24 cellular contexts compared by ENCODE assay signal in the genomic region with DNA sequence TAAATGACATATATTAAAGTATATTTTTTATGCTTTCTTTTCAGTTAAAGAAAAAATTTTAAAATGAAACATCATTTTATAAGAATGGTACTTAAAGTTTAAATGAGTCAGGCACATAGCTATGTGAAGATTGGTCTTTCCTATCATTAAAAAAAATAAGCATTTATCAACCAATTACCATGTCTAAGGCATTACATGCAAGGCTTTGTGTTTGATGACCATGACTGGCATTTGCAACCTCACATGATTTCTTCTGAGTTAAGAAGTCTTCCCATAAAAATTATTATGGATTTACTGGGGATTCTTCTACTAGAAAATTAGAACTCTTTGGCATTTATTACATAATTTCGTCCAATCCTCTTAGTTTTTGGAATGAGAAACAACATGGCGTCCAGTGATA.
"Had no signal": no experiment of that assay in that cellular context is flagged by ENCODE, and none has a peak within 500 bp of the region (broad histone marks: within the 10 kb centered on the region; RNA-seq: fewer than 3 reads in every experiment).

No MANE protein-coding gene starts in this region.

- H3K4me3 ChIP-seq: colonic mucosa, dorsolateral prefrontal cortex, esophagus muscularis mucosa, gastroesophageal sphincter, heart right ventricle, lower lobe of right lung, thoracic aorta, vagina had no signal

- H3K36me3 Mint-ChIP-seq: activated naive CD8-positive, alpha-beta T cell; naive B cell; type B pancreatic cell; WTC11 had no signal

- H3K27ac ChIP-seq: colonic mucosa, dorsolateral prefrontal cortex, esophagus muscularis mucosa, gastroesophageal sphincter, heart right ventricle, lower lobe of right lung, thoracic aorta, vagina had no signal

- H3K4me1 Mint-ChIP-seq: naive B cell had no signal

- H3K27me3 Mint-ChIP-seq: activated naive CD8-positive, alpha-beta T cell; effector memory CD8-positive, alpha-beta T cell; naive B cell; type B pancreatic cell had no signal

- FAIRE-seq: bronchial epithelial cell had no signal

- H3K4me1 ChIP-seq: colonic mucosa, gastroesophageal sphincter, heart right ventricle, lower lobe of right lung, vagina had no signal

- H3K4me3 Mint-ChIP-seq: activated naive CD8-positive, alpha-beta T cell; activated T-cell treated with anti-CD3 and anti-CD28 coated beads, Interleukin-2, amount 50 U/mL, for 4 hours; effector memory CD8-positive, alpha-beta T cell; naive B cell; type B pancreatic cell; WTC11 had no signal

- ATAC-seq: activated T-cell treated with anti-CD3 and anti-CD28 coated beads, Interleukin-2, amount 50 U/mL, for 4 hours; effector memory CD8-positive, alpha-beta T cell; gastroesophageal sphincter; heart right ventricle; lower lobe of right lung; sciatic nerve had no signal

- H3K9me3 ChIP-seq: colonic mucosa, esophagus muscularis mucosa, gastroesophageal sphincter, heart right ventricle, lower lobe of right lung, thoracic aorta, vagina had no signal

- H3K27me3 ChIP-seq: colonic mucosa, dorsolateral prefrontal cortex, esophagus muscularis mucosa, gastroesophageal sphincter, heart right ventricle, vagina had no signal

- DNase-seq: activated CD8-positive, alpha-beta memory T cell treated with anti-CD3 and anti-CD28 coated beads for 24 hours; activated CD8-positive, alpha-beta memory T cell treated with anti-CD3 and anti-CD28 coated beads, Interleukin-2, amount 50 U/mL, for 48 hours; activated naive CD4-positive, alpha-beta T cell; activated T-cell treated with anti-CD3 and anti-CD28 coated beads, Interleukin-2, amount 50 U/mL, for 4 hours; colonic mucosa; dorsolateral prefrontal cortex; effector memory CD8-positive, alpha-beta T cell; heart right ventricle; kidney; lower lobe of right lung; naive B cell; nucleus accumbens; stimulated activated CD4-positive, alpha-beta T cell treated with anti-CD3 and anti-CD28 coated beads, Interleukin-4, amount 100 ng/mL, for 24 hours; stimulated activated naive CD4-positive, alpha-beta T cell treated with Interleukin-2 at 50 U/mL for 16 hours had no signal

- H3K27ac Mint-ChIP-seq: activated naive CD8-positive, alpha-beta T cell; activated T-helper 2 cell treated with anti-CD3 and anti-CD28 coated beads, Interferon-gamma antibody, Interleukin-2, Interleukin-4, amounts not matched to agents 10 μg/mL and 5 μg/mL and 100 μg/mL, durations not matched to agents 14 hours and 24 hours and 36 hours; effector memory CD8-positive, alpha-beta T cell; naive B cell; type B pancreatic cell; WTC11 had no signal

- H3K9me3 Mint-ChIP-seq: activated T-helper 2 cell treated with anti-CD3 and anti-CD28 coated beads, Interferon-gamma antibody, Interleukin-2, Interleukin-4, amounts not matched to agents 10 μg/mL and 5 μg/mL and 100 μg/mL, durations not matched to agents 14 hours and 24 hours and 36 hours; type B pancreatic cell; WTC11 had no signal

- H3K36me3 ChIP-seq: colonic mucosa, esophagus muscularis mucosa, gastroesophageal sphincter, heart right ventricle, lower lobe of right lung, thoracic aorta, vagina had no signal
